In the genomic region with DNA sequence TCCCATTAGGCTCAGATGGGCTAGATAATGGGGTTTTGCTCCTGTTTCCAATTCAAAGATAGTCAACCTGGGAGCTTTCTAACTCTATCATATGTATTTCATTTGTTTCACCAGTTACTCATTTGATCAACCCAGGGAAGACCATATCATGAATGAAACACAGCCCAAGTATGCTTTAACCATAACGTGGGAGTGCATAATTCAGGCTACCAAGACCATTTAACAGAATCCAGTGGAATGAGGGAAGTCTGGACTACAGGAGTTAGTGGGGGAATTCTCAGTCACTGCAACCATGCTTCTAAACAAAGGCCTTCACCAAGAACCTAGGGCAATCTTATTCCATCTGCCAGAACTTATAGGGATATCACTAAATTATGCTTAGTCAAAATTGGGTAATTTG, we compare ENCODE assay signal across 24 cellular contexts.
"Had no signal": no experiment of that assay in that cellular context is flagged by ENCODE, and none has a peak within 500 bp of the region (broad histone marks: within the 10 kb centered on the region; RNA-seq: fewer than 3 reads in every experiment).

No MANE protein-coding gene starts in this region.

- H3K79me2 ChIP-seq: parathyroid adenoma had no signal

- H3K27ac ChIP-seq: adrenal gland, coronary artery, esophagus squamous epithelium, foreskin keratinocyte, lower lobe of right lung, parathyroid adenoma, testis, uterus, WERI-Rb-1 had no signal

- DNase-seq: activated gamma-delta T cell treated with Interleukin-2 at 50 U/mL for 16 hours; activated T-cell treated with anti-CD3 and anti-CD28 coated beads, Interleukin-2, amount 50 U/mL, for 1 hour; adrenal gland; cerebellar nuclear complex; esophagus squamous epithelium; foreskin keratinocyte; immature natural killer cell; lower lobe of right lung; mesendoderm; mucosa of descending colon; nucleus accumbens; right cardiac atrium; stimulated activated CD4-positive, alpha-beta T cell treated with anti-CD3 and anti-CD28 coated beads, Interleukin-1b, Interleukin-23, amount 100 ng/mL, for 48 hours; testis; trophoblast cell; uterus; WERI-Rb-1 had no signal

- H3K36me3 ChIP-seq: uterus had no signal

- H2AFZ ChIP-seq: parathyroid adenoma had no signal

- H3K4me1 ChIP-seq: adrenal gland, esophagus squamous epithelium, foreskin keratinocyte, lower lobe of right lung, parathyroid adenoma, testis, uterus had no signal

- ATAC-seq: activated naive CD4-positive, alpha-beta T cell treated with anti-CD3 and anti-CD28 coated beads, Interleukin-2, amount 50 U/mL, for 72 hours; foreskin keratinocyte; left lobe of liver; lower lobe of right lung; mucosa of descending colon; right cardiac atrium; stimulated activated memory B cell treated with anti-CD40 and anti-IgM and Interleukin-4, amounts not matched to agents 10 μg/mL and 1 μg/mL and 100 μg/mL, for 72 hours had no signal

- H3K9me3 Mint-ChIP-seq: activated naive CD4-positive, alpha-beta T cell treated with anti-CD3 and anti-CD28 coated beads, Interleukin-2, amount 50 U/mL, for 72 hours; immature natural killer cell; stimulated activated memory B cell treated with anti-CD40 and anti-IgM and Interleukin-4, amounts not matched to agents 10 μg/mL and 1 μg/mL and 100 μg/mL, for 72 hours; T-helper 2 cell treated with Interferon-gamma antibody and Interleukin-4, amounts not matched to agents 5 μg/mL and 100 μg/mL, for 36 hours had no signal

- H3K27me3 ChIP-seq: adrenal gland, esophagus squamous epithelium, foreskin keratinocyte, testis, uterus had no signal

- H3K27me3 Mint-ChIP-seq: stimulated activated memory B cell treated with anti-CD40 and anti-IgM and Interleukin-4, amounts not matched to agents 10 μg/mL and 1 μg/mL and 100 μg/mL, for 72 hours had no signal

- H3K4me1 Mint-ChIP-seq: immature natural killer cell; stimulated activated memory B cell treated with anti-CD40 and anti-IgM and Interleukin-4, amounts not matched to agents 10 μg/mL and 1 μg/mL and 100 μg/mL, for 72 hours had no signal

- H3K27ac Mint-ChIP-seq: activated naive CD4-positive, alpha-beta T cell treated with anti-CD3 and anti-CD28 coated beads, Interleukin-2, amount 50 U/mL, for 72 hours; immature natural killer cell; stimulated activated memory B cell treated with anti-CD40 and anti-IgM and Interleukin-4, amounts not matched to agents 10 μg/mL and 1 μg/mL and 100 μg/mL, for 72 hours; T-helper 2 cell treated with Interferon-gamma antibody and Interleukin-4, amounts not matched to agents 5 μg/mL and 100 μg/mL, for 36 hours had no signal

- H3K4me3 ChIP-seq: adrenal gland, coronary artery, esophagus squamous epithelium, lower lobe of right lung, mucosa of descending colon, testis, uterus had no signal

- FAIRE-seq: TTC549 had no signal

- H3K4me3 Mint-ChIP-seq: immature natural killer cell; stimulated activated memory B cell treated with anti-CD40 and anti-IgM and Interleukin-4, amounts not matched to agents 10 μg/mL and 1 μg/mL and 100 μg/mL, for 72 hours; T-helper 2 cell treated with Interferon-gamma antibody and Interleukin-4, amounts not matched to agents 5 μg/mL and 100 μg/mL, for 36 hours had no signal
